ENCODE assay signal across 13 cellular contexts in the genomic region with DNA sequence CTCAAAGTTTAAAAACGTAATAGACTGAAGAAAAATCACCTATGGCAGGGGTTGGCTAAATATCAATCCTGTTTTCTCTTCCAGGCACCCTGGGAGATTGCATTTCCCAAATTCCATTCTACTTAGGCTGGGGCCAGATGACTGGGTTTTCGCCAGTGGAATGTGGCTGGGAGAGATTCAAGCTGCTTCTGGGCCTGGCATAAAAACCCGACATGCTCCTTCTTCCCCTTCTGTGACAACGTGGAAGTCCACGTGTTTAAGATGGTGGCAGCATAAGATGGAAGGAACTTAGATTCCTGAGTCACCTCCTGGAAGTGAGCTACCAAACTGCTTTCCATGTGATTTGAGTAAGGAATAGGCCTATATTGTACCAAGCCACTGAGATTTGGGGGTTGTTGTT.
DNase-seq lines count a peak whose midpoint lies in the region; ATAC-seq and TF ChIP-seq lines count a peak whose summit lies in the region.
"Had no signal": no experiment of that assay in that cellular context is flagged by ENCODE, and none has a peak within 500 bp of the region (broad histone marks: within the 10 kb centered on the region; RNA-seq: fewer than 3 reads in every experiment).

No MANE protein-coding gene starts in this region.

- H3K4me2 ChIP-seq in SK-N-SH = no peak overlapping the region

- H3F3A ChIP-seq in SK-N-SH (replicated peaks; ENCODE audit: insufficient read depth) = no peaks in the 10 kb centered on the region

- no peaks in the 10 kb centered on the region for H4K20me1 ChIP-seq in SK-N-SH (ENCODE audit: insufficient read depth)

- H3K9me2 ChIP-seq in SK-N-SH = no peaks in the 10 kb centered on the region

- TF ChIP-seq POLR2A in stomach (IDR thresholded peaks at IDR 0.05) = no peak

- peak; percentile 56 for DNase-seq in H4 (ENCODE audit: low spot score)
- no peak for DNase-seq in SK-N-SH
- DNase-seq in glomerular visceral epithelial cell (ENCODE audit: extremely low spot score) = peak; percentile 92
- peak; percentile 86 for DNase-seq in retinal pigment epithelial cell (ENCODE audit: low read depth)
- no peak for DNase-seq in psoas muscle
- no peak for DNase-seq in stomach
- DNase-seq: activated CD4-positive, alpha-beta memory T cell treated with anti-CD3 and anti-CD28 coated beads for 36 hours; anterior cingulate cortex; glutamatergic neuron; NCI-H1694; SHP77 treated with DMSO at 0.1 percent for 48 hours had no signal

- POLR2A ChIA-PET in SK-N-SH (lab: Yijun Ruan, JAX) = no interaction called here

- intact Hi-C loops in psoas muscle (cut with DNase I) (no loop called here), stomach (cut with DNase I; ENCODE audit: low total_unique reads) (no loop called here)

- TF ChIP-seq CTCF in SK-N-SH (IDR thresholded peaks at IDR 0.05) (no peak), retinal pigment epithelial cell (conservative IDR thresholded peaks at IDR 0.05; ENCODE audit: low read depth, low read length) (no peak), psoas muscle (IDR thresholded peaks at IDR 0.05) (no peak), stomach (IDR thresholded peaks at IDR 0.05) (no peak)

- CTCF ChIA-PET in SK-N-SH (lab: Yijun Ruan, JAX) = interaction anchor here (0.8 to 5.2 kb wide), 4 partner anchors 9 to 127 kb away, joined by 3 to 25 read pairs (median 13); no protein-coding TSS in a partner anchor

- H3K36me3 ChIP-seq in SK-N-SH (replicated peaks in 1 of 2; ENCODE audit: control insufficient read depth in 1 of 2, insufficient read depth in 2 of 2, low read length in 1 of 2) (no peaks in the 10 kb centered on the region), psoas muscle (ENCODE audit: insufficient read depth in 1 of 2, low read depth in 1 of 2) (no peaks in the 10 kb centered on the region), stomach (no peaks in the 10 kb centered on the region)

- H3K27me3 ChIP-seq in SK-N-SH (ENCODE audit: insufficient read depth) (no peaks in the 10 kb centered on the region), psoas muscle (ENCODE audit: insufficient read depth in 3 of 3, low read length in 2 of 3) (peaks cover 0 to 31% (median 0%) of the 10 kb centered on the region in 3 donors), stomach (peaks cover 0 to 41% (median 0%) of the 10 kb centered on the region in 3 donors)

- H3K27ac ChIP-seq in SK-N-SH (ENCODE audit: low read depth in 2 of 2, low read length in 1 of 2) (peak overlapping the region; percentile 34 to 60; a peak in 3 of 4 replicates), psoas muscle (no peak overlapping the region), stomach (no peak overlapping the region)

- H3K9ac ChIP-seq in SK-N-SH = no peak overlapping the region

- peak overlapping the region; percentile 39; the same call in 1 of the 2 replicates for H2AFZ ChIP-seq in SK-N-SH (ENCODE audit: low read depth)

- H3K9me3 ChIP-seq in SK-N-SH (no peaks in the 10 kb centered on the region), psoas muscle (no peaks in the 10 kb centered on the region), stomach (no peaks in the 10 kb centered on the region)

- TF ChIP-seq EP300 in SK-N-SH (IDR thresholded peaks at IDR 0.05; ENCODE audit: borderline replicate concordance in 1 of 2, low read depth in 1 of 2, low read length in 1 of 2) (peak in 1 of 2 experiments; percentile 89; a peak in 1 of 4 replicates), stomach (IDR thresholded peaks at IDR 0.05) (no peak)

- H3K4me3 ChIP-seq in SK-N-SH (ENCODE audit: low read depth in 2 of 2, low read length in 1 of 2) (no peak overlapping the region), retinal pigment epithelial cell (ENCODE audit: low read length) (no peak overlapping the region), psoas muscle (no peak overlapping the region), stomach (no peak overlapping the region)

- H3K79me2 ChIP-seq in SK-N-SH (ENCODE audit: insufficient read depth) = no peaks in the 10 kb centered on the region

- WGBS in SK-N-SH (ENCODE audit: low lambda C conversion rate) = 40% methylated on average over 5 of the region's 5 CpGs
- 26 to 39% (median 33%) methylated on average over 5 of the region's 5 CpGs for WGBS in psoas muscle, 3 donors
- 43 to 60% (median 53%) methylated on average over 5 of the region's 5 CpGs for WGBS in stomach, 5 donors

- H3K4me1 ChIP-seq in SK-N-SH (ENCODE audit: control insufficient read depth in 1 of 2, insufficient read depth in 2 of 2, low read depth in 1 of 2, low read length in 1 of 2) = peaks cover 3 to 7% of the 10 kb centered on the region in 2 experiments; a peak in 2 of 4 replicates
- H3K4me1 ChIP-seq in psoas muscle = no peaks in the 10 kb centered on the region
- no peaks in the 10 kb centered on the region for H3K4me1 ChIP-seq in stomach

- TF ChIP-seq RAD21 in SK-N-SH (IDR thresholded peaks at IDR 0.05; ENCODE audit: low read length) = no peak

- ATAC-seq in psoas muscle (no peak), HG03342 (IDR thresholded peaks at IDR 0.05; ENCODE audit: unreplicated experiment) (no peak), GM19035 (IDR thresholded peaks at IDR 0.05; ENCODE audit: unreplicated experiment) (no peak)

TF ChIP-seq in SK-N-SH, 30 proteins besides CTCF, POLR2A, EP300 and RAD21 (continues in another document):
- TF ChIP-seq TCF12 (IDR thresholded peaks at IDR 0.05) = peak; percentile 91
- peak; percentile 72; the same call in 1 of the 2 replicates for TF ChIP-seq YY1 (IDR thresholded peaks at IDR 0.05; ENCODE audit: low read depth)
- TF ChIP-seq ZBTB33 (IDR thresholded peaks at IDR 0.05; ENCODE audit: borderline replicate concordance, low read depth) = no peak
- TF ChIP-seq, protein P1, sequence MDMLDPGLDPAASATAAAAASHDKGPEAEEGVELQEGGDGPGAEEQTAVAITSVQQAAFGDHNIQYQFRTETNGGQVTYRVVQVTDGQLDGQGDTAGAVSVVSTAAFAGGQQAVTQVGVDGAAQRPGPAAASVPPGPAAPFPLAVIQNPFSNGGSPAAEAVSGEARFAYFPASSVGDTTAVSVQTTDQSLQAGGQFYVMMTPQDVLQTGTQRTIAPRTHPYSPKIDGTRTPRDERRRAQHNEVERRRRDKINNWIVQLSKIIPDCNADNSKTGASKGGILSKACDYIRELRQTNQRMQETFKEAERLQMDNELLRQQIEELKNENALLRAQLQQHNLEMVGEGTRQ (IDR thresholded peaks at IDR 0.05; ENCODE audit: borderline replicate concordance, low read depth, low read length) = no peak
- no peak for TF ChIP-seq MXI1 (IDR thresholded peaks at IDR 0.05; ENCODE audit: low read depth, low read length)
- TF ChIP-seq MEF2A (IDR thresholded peaks at IDR 0.05; ENCODE audit: borderline replicate concordance, low read depth) = no peak
- no peak for TF ChIP-seq FOXJ3 (CRISPR knock-in tag; IDR thresholded peaks at IDR 0.05)
- TF ChIP-seq POLR2AphosphoS5 (IDR thresholded peaks at IDR 0.05; ENCODE audit: low read depth, low read length) = peak; percentile 37; the same call in 1 of the 2 replicates
- TF ChIP-seq PBX3 (IDR thresholded peaks at IDR 0.05) = peak; percentile 74
- TF ChIP-seq, protein P2, sequence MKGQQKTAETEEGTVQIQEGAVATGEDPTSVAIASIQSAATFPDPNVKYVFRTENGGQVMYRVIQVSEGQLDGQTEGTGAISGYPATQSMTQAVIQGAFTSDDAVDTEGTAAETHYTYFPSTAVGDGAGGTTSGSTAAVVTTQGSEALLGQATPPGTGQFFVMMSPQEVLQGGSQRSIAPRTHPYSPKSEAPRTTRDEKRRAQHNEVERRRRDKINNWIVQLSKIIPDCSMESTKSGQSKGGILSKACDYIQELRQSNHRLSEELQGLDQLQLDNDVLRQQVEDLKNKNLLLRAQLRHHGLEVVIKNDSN (IDR thresholded peaks at IDR 0.05; ENCODE audit: borderline replicate concordance, low read depth) = no peak
- TF ChIP-seq GATA2 (CRISPR knock-in tag; IDR thresholded peaks at IDR 0.05) = no peak
- TF ChIP-seq NFIC (IDR thresholded peaks at IDR 0.05; ENCODE audit: borderline replicate concordance) = peak; percentile 84
- TF ChIP-seq RFX5 (IDR thresholded peaks at IDR 0.05; ENCODE audit: low read length) = no peak
- no peak for TF ChIP-seq SIN3A (IDR thresholded peaks at IDR 0.05; ENCODE audit: borderline replicate concordance, low read depth, low read length)
- peak; percentile 93 for TF ChIP-seq TEAD4 (IDR thresholded peaks at IDR 0.05; ENCODE audit: borderline replicate concordance, insufficient read depth)

Comparison
In these comparisons a context has a peak if more than half of its experiments do, and no peak if none do; other contexts are left out.
1. DNase-seq: peak in H4 (single experiment), glomerular visceral epithelial cell (single experiment) and retinal pigment epithelial cell (single experiment); none in SK-N-SH (single experiment), psoas muscle (0 of 2) and stomach (single experiment).
2. H3K27ac ChIP-seq: peak in SK-N-SH (2 of 2); none in psoas muscle (single experiment) and stomach (0 of 5).